In the genomic region with DNA sequence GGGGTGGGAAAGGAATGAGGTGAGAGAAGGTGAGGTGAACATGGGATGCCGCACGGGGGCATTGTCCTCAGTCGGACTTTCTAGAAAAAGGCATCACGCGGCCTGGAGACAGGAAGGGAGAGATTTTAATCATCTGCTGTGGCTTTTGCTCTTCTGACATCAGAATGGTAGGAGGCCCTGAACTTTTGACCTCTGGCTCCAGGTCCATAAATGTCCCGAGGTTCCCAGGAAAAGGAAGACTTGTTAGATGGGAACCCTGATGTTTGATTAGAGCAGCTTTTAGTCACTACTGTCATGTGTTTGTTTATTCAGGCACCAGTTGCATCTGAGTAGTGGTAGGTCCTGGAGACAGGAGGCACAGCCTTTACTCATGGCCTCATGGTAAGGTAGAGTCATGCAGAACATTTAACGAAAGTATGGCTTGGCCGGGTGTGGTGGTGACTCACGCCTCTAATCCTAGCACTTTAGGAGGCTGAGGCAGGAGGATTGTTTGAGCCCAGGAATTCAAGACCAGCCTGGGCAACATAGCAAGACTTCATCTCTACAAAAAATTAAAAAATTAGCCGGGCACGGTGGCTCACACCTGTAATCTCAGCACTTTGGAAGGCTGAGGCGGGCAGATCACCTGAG, we compare ENCODE assay signal across 9 cellular contexts.
A peak's percentile ranks its signal among the peaks of the same experiment; 100 is the strongest.
DNase-seq lines count a peak whose midpoint lies in the region; ATAC-seq, FAIRE-seq and TF ChIP-seq lines count a peak whose summit lies in the region.
"Had no signal": no experiment of that assay in that cellular context is flagged by ENCODE, and none has a peak within 500 bp of the region (broad histone marks: within the 10 kb centered on the region; RNA-seq: fewer than 3 reads in every experiment).

No MANE protein-coding gene starts in this region.

- peak overlapping the region; percentile 48 for H3K27ac ChIP-seq in astrocyte (ENCODE audit: low read depth, low read length)

- no peak for TF ChIP-seq CTCF in Loucy (conservative IDR thresholded peaks at IDR 0.05; ENCODE audit: low read length)
- TF ChIP-seq CTCF in astrocyte (IDR thresholded peaks at IDR 0.05; ENCODE audit: insufficient read depth, low read depth, low read length): no peak

- H3K79me2 ChIP-seq in Loucy (ENCODE audit: insufficient read depth, low read length) (peaks cover 79% of the 10 kb centered on the region), astrocyte (ENCODE audit: insufficient read depth, low read length) (no peaks in the 10 kb centered on the region)

- H3K9me3 ChIP-seq in Loucy (ENCODE audit: insufficient read depth, low read depth, low read length) (no peaks in the 10 kb centered on the region), astrocyte (ENCODE audit: insufficient read depth, low read depth, low read length) (no peaks in the 10 kb centered on the region)

- DNase-seq in activated CD4-positive, alpha-beta T cell treated with anti-CD3 and anti-CD28 coated beads for 48 hours: peak; percentile 64
- DNase-seq in activated CD4-positive, alpha-beta T cell treated with anti-CD3 and anti-CD28 coated beads for 1 hour: no peak
- DNase-seq in astrocyte (ENCODE audit: low read depth): peak; percentile 92
- peak; percentile 36 for DNase-seq in posterior vena cava (ENCODE audit: low spot score)
- no peak for DNase-seq in T-cell

- H3K9ac ChIP-seq in Loucy (ENCODE audit: low read depth, low read length, poor library complexity, severe bottlenecking) (peak overlapping the region; percentile 68), astrocyte (ENCODE audit: low read length) (peak overlapping the region; percentile 19)

- intact Hi-C loops in posterior vena cava (cut with DNase I): no loop called here

- peaks cover 22% of the 10 kb centered on the region for H3F3A ChIP-seq in Loucy (ENCODE audit: low read depth)

- no peaks in the 10 kb centered on the region for H3K27me3 ChIP-seq in Loucy (ENCODE audit: insufficient read depth, low read length, poor library complexity, severe bottlenecking)
- no peaks in the 10 kb centered on the region for H3K27me3 ChIP-seq in astrocyte (ENCODE audit: insufficient read depth, low read length)

- H4K20me1 ChIP-seq in Loucy (ENCODE audit: insufficient read depth, low read length, poor library complexity, severe bottlenecking): no peaks in the 10 kb centered on the region
- H4K20me1 ChIP-seq in astrocyte (ENCODE audit: insufficient read depth, low read length): no peaks in the 10 kb centered on the region

- CTCF ChIA-PET in T-cell (lab: Charles Lee): no interaction called here

- H3K4me1 ChIP-seq in Loucy (ENCODE audit: insufficient read depth, low read length, poor library complexity, severe bottlenecking): peaks cover 86% of the 10 kb centered on the region
- H3K4me1 ChIP-seq in astrocyte (ENCODE audit: insufficient read depth, low read length): peaks cover 50% of the 10 kb centered on the region

- H3K36me3 ChIP-seq in Loucy (ENCODE audit: insufficient read depth, low read length): peaks cover 15% of the 10 kb centered on the region; the same call in 1 of the 2 replicates
- H3K36me3 ChIP-seq in astrocyte (ENCODE audit: insufficient read depth, low read length): no peaks in the 10 kb centered on the region

- H3K9me2 ChIP-seq in Loucy (replicated peaks; ENCODE audit: low read depth, low read length): no peaks in the 10 kb centered on the region

- H3K9me3 Mint-ChIP-seq in astrocyte (ENCODE audit: unreplicated experiment): no peaks in the 10 kb centered on the region
- H3K9me3 Mint-ChIP-seq in T-cell: no peaks in the 10 kb centered on the region

- H3K4me2 ChIP-seq in Loucy (ENCODE audit: low read depth, low read length, poor library complexity, severe bottlenecking) (peak overlapping the region; percentile 70), astrocyte (ENCODE audit: low read length) (no peak overlapping the region)

- POLR2A ChIA-PET in T-cell (lab: Charles Lee): no interaction called here

- ATAC-seq in HG03469 (IDR thresholded peaks at IDR 0.05; ENCODE audit: unreplicated experiment) (no peak), GM19467 (IDR thresholded peaks at IDR 0.05; ENCODE audit: unreplicated experiment) (no peak), T-cell (replicated peaks in 1 of 4) (no peak)

- no peak overlapping the region for H2AFZ ChIP-seq in Loucy (ENCODE audit: low read length)
- no peak overlapping the region for H2AFZ ChIP-seq in astrocyte (ENCODE audit: low read depth, low read length)

- no peak for FAIRE-seq in astrocyte (lab: Jason Lieb, UNC)
- FAIRE-seq: endometrium had no signal

- H3K36me3 Mint-ChIP-seq in astrocyte (ENCODE audit: low read depth, unreplicated experiment) (peaks cover 5% of the 10 kb centered on the region), T-cell (peaks cover 15% of the 10 kb centered on the region)

- H3K27ac Mint-ChIP-seq in astrocyte (ENCODE audit: unreplicated experiment): no peak overlapping the region
- peak overlapping the region in 1 of 2 donors; percentile 66 for H3K27ac Mint-ChIP-seq in T-cell

- H3K4me3 Mint-ChIP-seq in astrocyte (ENCODE audit: unreplicated experiment): no peak overlapping the region
- no peak overlapping the region for H3K4me3 Mint-ChIP-seq in T-cell

- H3K27me3 Mint-ChIP-seq in astrocyte (ENCODE audit: low read depth, unreplicated experiment): no peaks in the 10 kb centered on the region
- H3K27me3 Mint-ChIP-seq in T-cell: no peaks in the 10 kb centered on the region

- H3K4me3 ChIP-seq in Loucy (ENCODE audit: low read length, poor library complexity, severe bottlenecking): peak overlapping the region; percentile 63
- no peak overlapping the region for H3K4me3 ChIP-seq in astrocyte (ENCODE audit: insufficient read depth, low read depth, low read length)

- peaks cover 31% of the 10 kb centered on the region for H3K4me1 Mint-ChIP-seq in astrocyte (ENCODE audit: low read depth, unreplicated experiment)
- H3K4me1 Mint-ChIP-seq in T-cell: peaks cover 66 to 77% (median 73%) of the 10 kb centered on the region in 3 donors

Comparison
In these comparisons a context has a peak if more than half of its experiments do, and no peak if none do; other contexts are left out.
1. DNase-seq: peak in activated CD4-positive, alpha-beta T cell treated with anti-CD3 and anti-CD28 coated beads for 48 hours (single experiment), astrocyte (single experiment) and posterior vena cava (single experiment); none in activated CD4-positive, alpha-beta T cell treated with anti-CD3 and anti-CD28 coated beads for 1 hour (single experiment) and T-cell (0 of 34).